13 cellular contexts compared by ENCODE assay signal in the genomic region with DNA sequence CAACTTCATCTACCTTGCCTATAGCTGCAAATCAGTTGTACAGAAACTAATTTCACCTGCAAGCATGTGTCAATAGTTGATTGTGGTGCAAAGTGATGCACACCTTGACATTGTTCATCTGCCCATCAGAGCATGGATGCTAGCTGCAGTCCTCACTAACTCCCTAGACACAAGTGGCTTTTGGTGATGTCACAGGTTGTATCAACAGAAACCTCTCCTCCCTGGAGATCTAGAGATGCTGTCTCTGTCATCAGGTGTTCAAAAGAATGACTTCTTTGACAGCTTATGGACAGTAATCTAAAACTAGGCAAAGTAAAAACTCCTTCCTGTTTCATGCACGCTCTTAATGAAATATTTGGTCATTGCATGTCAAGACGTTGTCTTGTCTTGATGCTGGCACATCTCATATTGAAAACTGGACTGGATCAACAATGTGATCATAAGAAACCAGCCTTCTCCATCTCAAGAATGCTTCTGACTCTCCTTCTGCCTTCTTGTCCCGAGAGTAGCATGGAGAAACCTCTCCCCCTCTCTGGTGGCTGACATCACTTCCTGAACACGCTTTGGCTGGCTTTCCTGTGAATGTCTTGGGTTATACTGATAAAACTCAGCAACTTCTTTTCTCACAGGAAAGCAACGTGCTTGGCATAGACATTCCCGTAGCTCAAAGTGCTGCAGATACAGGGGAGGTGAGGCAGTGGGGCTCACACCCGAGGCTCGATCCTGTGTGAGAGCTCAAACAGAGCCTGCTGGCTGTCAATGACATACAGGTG.
DNase-seq lines count a peak whose midpoint lies in the region; ATAC-seq and TF ChIP-seq lines count a peak whose summit lies in the region.
"Had no signal": no experiment of that assay in that cellular context is flagged by ENCODE, and none has a peak within 500 bp of the region (broad histone marks: within the 10 kb centered on the region; RNA-seq: fewer than 3 reads in every experiment).

No MANE protein-coding gene starts in this region.

- H2AFZ ChIP-seq in SK-N-SH (ENCODE audit: low read depth): no peak overlapping the region
- H2AFZ ChIP-seq: hepatocyte had no signal

- no peaks in the 10 kb centered on the region for H3K79me2 ChIP-seq in SK-N-SH (ENCODE audit: insufficient read depth)
- H3K79me2 ChIP-seq: hepatocyte had no signal

- H3K4me3 ChIP-seq in CD8-positive, alpha-beta T cell (ENCODE audit: low read depth, low read length): no peak overlapping the region
- H3K4me3 ChIP-seq in SK-N-SH (ENCODE audit: low read depth in 2 of 2, low read length in 1 of 2): no peak overlapping the region
- H3K4me3 ChIP-seq: hepatocyte had no signal

- peaks cover 3% of the 10 kb centered on the region for H3K27me3 Mint-ChIP-seq in CD8-positive, alpha-beta T cell (ENCODE audit: low read depth)
- H3K27me3 Mint-ChIP-seq in effector memory CD8-positive, alpha-beta T cell: peaks cover 16 to 27% of the 10 kb centered on the region in 2 donors
- H3K27me3 Mint-ChIP-seq in mesothelial cell of epicardium (ENCODE audit: low read depth): no peaks in the 10 kb centered on the region

- no peak overlapping the region for H3K27ac ChIP-seq in CD8-positive, alpha-beta T cell (ENCODE audit: low read depth, low read length)
- no peak overlapping the region for H3K27ac ChIP-seq in SK-N-SH (ENCODE audit: low read depth in 2 of 2, low read length in 1 of 2)
- H3K27ac ChIP-seq: hepatocyte had no signal

- TF ChIP-seq EP300 in SK-N-SH (IDR thresholded peaks at IDR 0.05; ENCODE audit: borderline replicate concordance in 1 of 2, low read depth in 1 of 2, low read length in 1 of 2): no peak

- H3K9me2 ChIP-seq in SK-N-SH: no peaks in the 10 kb centered on the region

- no peak overlapping the region for H3K4me2 ChIP-seq in SK-N-SH
- H3K4me2 ChIP-seq: hepatocyte had no signal

- no peak for TF ChIP-seq CTCF in CD8-positive, alpha-beta T cell (IDR thresholded peaks at IDR 0.05)
- TF ChIP-seq CTCF in mesothelial cell of epicardium (IDR thresholded peaks at IDR 0.05; ENCODE audit: unreplicated experiment) (no peak), SK-N-SH (IDR thresholded peaks at IDR 0.05) (no peak)

- DNase-seq in CD8-positive, alpha-beta T cell: no peak
- peak; percentile 50 for DNase-seq in KBM-7
- DNase-seq in effector memory CD8-positive, alpha-beta T cell: no peak
- no peak for DNase-seq in mesothelial cell of epicardium (ENCODE audit: low spot score in 2 of 2, unreplicated experiment in 2 of 2)
- DNase-seq in GM19238 (ENCODE audit: insufficient read length, low spot score): no peak
- no peak for DNase-seq in dedifferentiated amniotic fluid mesenchymal stem cell (ENCODE audit: extremely low spot score)
- DNase-seq in SK-N-SH: no peak
- DNase-seq: NCI-H1092; stimulated activated CD4-positive, alpha-beta T cell treated with anti-CD3 and anti-CD28 coated beads, Interleukin-1b, Interleukin-23, amount 100 ng/mL, for 48 hours; substantia nigra had no signal

- in situ Hi-C loops in KBM-7 (cut with MboI; ENCODE audit: low pct_unique_long_range_greater_than_20kb, low sequenced_read_pairs): no loop called here

- H3K9ac ChIP-seq in SK-N-SH: no peak overlapping the region

- POLR2A ChIA-PET in CD8-positive, alpha-beta T cell (lab: Charles Lee): interaction anchor here (0.6 kb wide), 1 partner anchor 39 kb away, joined by 4 read pairs; no protein-coding TSS in a partner anchor
- POLR2A ChIA-PET in SK-N-SH (lab: Yijun Ruan, JAX): no interaction called here

- no peaks in the 10 kb centered on the region for H3K36me3 Mint-ChIP-seq in CD8-positive, alpha-beta T cell
- no peaks in the 10 kb centered on the region for H3K36me3 Mint-ChIP-seq in effector memory CD8-positive, alpha-beta T cell (ENCODE audit: insufficient read depth)
- no peaks in the 10 kb centered on the region for H3K36me3 Mint-ChIP-seq in mesothelial cell of epicardium

- H3K27ac Mint-ChIP-seq in CD8-positive, alpha-beta T cell: no peak overlapping the region
- peak overlapping the region; percentile 8 to 51 for H3K27ac Mint-ChIP-seq in effector memory CD8-positive, alpha-beta T cell
- peak overlapping the region; percentile 47 for H3K27ac Mint-ChIP-seq in mesothelial cell of epicardium

- peaks cover 9% of the 10 kb centered on the region for H3K4me1 Mint-ChIP-seq in CD8-positive, alpha-beta T cell (ENCODE audit: low read depth)
- peaks cover 8 to 9% of the 10 kb centered on the region in 2 donors for H3K4me1 Mint-ChIP-seq in effector memory CD8-positive, alpha-beta T cell (ENCODE audit: low read depth in 2 of 2)
- H3K4me1 Mint-ChIP-seq in mesothelial cell of epicardium: peaks cover 10% of the 10 kb centered on the region

- 70% methylated on average over 8 of the region's 8 CpGs for WGBS in SK-N-SH (ENCODE audit: low lambda C conversion rate)

- H3K4me3 Mint-ChIP-seq in CD8-positive, alpha-beta T cell: peak overlapping the region; percentile 42
- peak overlapping the region; percentile 31 to 42 for H3K4me3 Mint-ChIP-seq in effector memory CD8-positive, alpha-beta T cell
- no peak overlapping the region for H3K4me3 Mint-ChIP-seq in mesothelial cell of epicardium
- H3K4me3 Mint-ChIP-seq: neural crest cell had no signal

- no peaks in the 10 kb centered on the region for H3K36me3 ChIP-seq in CD8-positive, alpha-beta T cell (ENCODE audit: insufficient read depth, low read length)
- peaks cover 0 to 16% of the 10 kb centered on the region in 2 experiments for H3K36me3 ChIP-seq in SK-N-SH (replicated peaks in 1 of 2; ENCODE audit: control insufficient read depth in 1 of 2, insufficient read depth in 2 of 2, low read length in 1 of 2)

- CTCF ChIA-PET in CD8-positive, alpha-beta T cell (lab: Charles Lee): no interaction called here
- CTCF ChIA-PET in SK-N-SH (lab: Yijun Ruan, JAX): interaction anchor here (1.3 to 6.0 kb wide), 3 partner anchors 11 to 39 kb away, joined by 4 to 52 read pairs (median 7); no protein-coding TSS in a partner anchor

- no peaks in the 10 kb centered on the region for H3K27me3 ChIP-seq in CD8-positive, alpha-beta T cell (ENCODE audit: insufficient read depth, low read length)
- no peaks in the 10 kb centered on the region for H3K27me3 ChIP-seq in SK-N-SH (ENCODE audit: insufficient read depth)
- H3K27me3 ChIP-seq: hepatocyte had no signal

- no peak for ATAC-seq in CD8-positive, alpha-beta T cell
- ATAC-seq in effector memory CD8-positive, alpha-beta T cell (replicated peaks): peak; percentile 10
- no peak for ATAC-seq in GM21825 (IDR thresholded peaks at IDR 0.05; ENCODE audit: unreplicated experiment)

- no peak for TF ChIP-seq RAD21 in SK-N-SH (IDR thresholded peaks at IDR 0.05; ENCODE audit: low read length)

- H3F3A ChIP-seq in SK-N-SH (replicated peaks; ENCODE audit: insufficient read depth): no peaks in the 10 kb centered on the region

- H3K9me3 Mint-ChIP-seq in CD8-positive, alpha-beta T cell: no peaks in the 10 kb centered on the region
- no peaks in the 10 kb centered on the region for H3K9me3 Mint-ChIP-seq in effector memory CD8-positive, alpha-beta T cell
- no peaks in the 10 kb centered on the region for H3K9me3 Mint-ChIP-seq in mesothelial cell of epicardium
- H3K9me3 Mint-ChIP-seq: neural crest cell had no signal

- H3K9me3 ChIP-seq in CD8-positive, alpha-beta T cell (ENCODE audit: low read length): no peaks in the 10 kb centered on the region
- H3K9me3 ChIP-seq in SK-N-SH: no peaks in the 10 kb centered on the region

- peaks cover 8% of the 10 kb centered on the region for H3K4me1 ChIP-seq in CD8-positive, alpha-beta T cell (ENCODE audit: insufficient read depth, low read length)
- peaks cover 0 to 17% of the 10 kb centered on the region in 2 experiments; a peak in 1 of 4 replicates for H3K4me1 ChIP-seq in SK-N-SH (ENCODE audit: control insufficient read depth in 1 of 2, insufficient read depth in 2 of 2, low read depth in 1 of 2, low read length in 1 of 2)

- intact Hi-C loops in CD8-positive, alpha-beta T cell (cut with DNase I, micrococcal nuclease): no loop called here

- no peaks in the 10 kb centered on the region for H4K20me1 ChIP-seq in SK-N-SH (ENCODE audit: insufficient read depth)

TF ChIP-seq in SK-N-SH, 30 proteins besides CTCF, POLR2A, EP300 and RAD21:
- TF ChIP-seq, protein P1, sequence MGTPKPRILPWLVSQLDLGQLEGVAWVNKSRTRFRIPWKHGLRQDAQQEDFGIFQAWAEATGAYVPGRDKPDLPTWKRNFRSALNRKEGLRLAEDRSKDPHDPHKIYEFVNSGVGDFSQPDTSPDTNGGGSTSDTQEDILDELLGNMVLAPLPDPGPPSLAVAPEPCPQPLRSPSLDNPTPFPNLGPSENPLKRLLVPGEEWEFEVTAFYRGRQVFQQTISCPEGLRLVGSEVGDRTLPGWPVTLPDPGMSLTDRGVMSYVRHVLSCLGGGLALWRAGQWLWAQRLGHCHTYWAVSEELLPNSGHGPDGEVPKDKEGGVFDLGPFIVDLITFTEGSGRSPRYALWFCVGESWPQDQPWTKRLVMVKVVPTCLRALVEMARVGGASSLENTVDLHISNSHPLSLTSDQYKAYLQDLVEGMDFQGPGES (IDR thresholded peaks at IDR 0.05; ENCODE audit: low read depth, low read length): no peak
- TF ChIP-seq MEF2A (IDR thresholded peaks at IDR 0.05; ENCODE audit: borderline replicate concordance, low read depth) (no peak), TAF1 (IDR thresholded peaks at IDR 0.05; ENCODE audit: borderline replicate concordance, low read depth, low read length) (no peak), RXRA (IDR thresholded peaks at IDR 0.05; ENCODE audit: borderline replicate concordance, low read depth) (no peak)
